8 cellular contexts compared by ENCODE assay signal in the genomic region with DNA sequence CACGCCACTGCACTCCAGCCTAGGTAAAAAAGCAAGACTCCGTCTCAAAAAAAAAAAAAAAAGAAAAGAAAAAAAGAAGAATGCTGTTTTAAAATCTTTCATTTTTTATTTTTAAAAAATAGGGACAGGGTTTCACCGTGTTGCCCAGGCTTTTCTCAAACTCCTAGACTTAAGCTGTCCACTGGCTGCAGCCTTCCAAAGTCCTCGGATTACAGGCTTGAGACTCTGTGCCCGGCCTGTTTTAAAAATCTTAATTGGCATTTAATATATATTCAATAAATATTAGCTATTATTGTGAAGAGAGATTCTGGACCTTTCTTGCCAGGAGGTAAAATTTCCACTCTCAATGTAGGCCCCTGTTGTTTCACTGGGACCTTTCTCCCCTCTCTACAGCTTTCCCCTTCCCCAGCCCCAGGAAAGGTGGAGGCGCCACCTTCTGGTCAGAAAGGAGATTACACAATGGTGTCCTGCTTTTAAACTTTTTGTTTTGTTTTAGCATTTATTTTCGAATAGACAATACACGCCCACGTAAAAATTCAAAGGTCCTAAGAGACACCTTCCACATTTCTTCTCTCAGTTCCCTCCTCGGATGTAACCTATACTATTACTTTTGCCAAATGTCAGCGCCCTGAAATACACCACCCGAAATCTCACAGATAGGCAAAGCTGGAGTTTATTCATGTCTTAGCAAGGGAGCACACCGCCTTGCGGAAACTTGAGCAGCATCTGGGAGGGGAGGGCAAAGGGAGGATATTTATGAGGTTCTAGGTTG. TPM values are rescaled to one million over a fixed set of nuclear protein-coding genes. Genes with fewer than 3 reads are reported as not detected.
DNase-seq lines count a peak whose midpoint lies in the region; ATAC-seq and TF ChIP-seq lines count a peak whose summit lies in the region.

No MANE protein-coding gene starts in this region.

- H3K27ac Mint-ChIP-seq in naive thymus-derived CD8-positive, alpha-beta T cell, result peak overlapping the region in 9 of 10 donors; percentile 47 to 95 (median 86)

- no peak for TF ChIP-seq POLR2A in esophagus squamous epithelium (IDR thresholded peaks at IDR 0.05)

- peak overlapping the region; percentile 39 to 71 (median 67); a peak in 21 of 22 replicates for H3K4me2 ChIP-seq in BLaER1 treated with 17β-estradiol and CSF1 and Interleukin-3, amounts not matched to agents 10 nM and 100 nM

- no peaks in the 10 kb centered on the region for H3K9me3 Mint-ChIP-seq in naive thymus-derived CD8-positive, alpha-beta T cell

- H3K36me3 Mint-ChIP-seq in naive thymus-derived CD8-positive, alpha-beta T cell, result no peaks in the 10 kb centered on the region

- peak overlapping the region in 6 of 11 experiments; percentile 18 to 59 (median 38); a peak in 8 of 22 replicates for H3K27ac ChIP-seq in BLaER1 treated with 17β-estradiol and CSF1 and Interleukin-3, amounts not matched to agents 10 nM and 100 nM
- peak overlapping the region in 1 of 4 donors; percentile 48 for H3K27ac ChIP-seq in esophagus squamous epithelium

- 28 to 30% methylated on average over 14 of the region's 14 CpGs for WGBS in esophagus squamous epithelium, 2 donors

- DNase-seq in GM20000 (ENCODE audit: low spot score), result peak; percentile 68
- peak; percentile 7 for DNase-seq in NCI-H526 treated with DMSO at 0.1 percent for 48 hours (lab: John Stamatoyannopoulos, UW)
- DNase-seq in activated T-cell treated with anti-CD3 and anti-CD28 coated beads for 24 hours (ENCODE audit: low read depth), result peak; percentile 20
- no peak for DNase-seq in esophagus squamous epithelium (lab: John Stamatoyannopoulos, UW)
- peak; percentile 35 to 81 (median 64) for DNase-seq in naive thymus-derived CD8-positive, alpha-beta T cell
- peak; percentile 23 for DNase-seq in stromal cell of bone marrow (ENCODE audit: low read depth)

- peak overlapping the region; percentile 82 to 96 (median 89) for H3K4me3 Mint-ChIP-seq in naive thymus-derived CD8-positive, alpha-beta T cell

- H3K36me3 ChIP-seq in BLaER1 treated with 17β-estradiol and CSF1 and Interleukin-3, amounts not matched to agents 10 nM and 100 nM, result peaks cover 0 to 7% (median 0%) of the 10 kb centered on the region in 11 experiments; a peak in 1 of 22 replicates
- no peaks in the 10 kb centered on the region for H3K36me3 ChIP-seq in esophagus squamous epithelium

- H3K27me3 Mint-ChIP-seq in naive thymus-derived CD8-positive, alpha-beta T cell, result no peaks in the 10 kb centered on the region

- peak; percentile 85 to 91 for ATAC-seq in naive thymus-derived CD8-positive, alpha-beta T cell
- no peak for ATAC-seq in HG03045 (IDR thresholded peaks at IDR 0.05; ENCODE audit: unreplicated experiment)

- intact Hi-C loops in esophagus squamous epithelium (cut with DNase I), result loop anchor here (10.0 kb wide), 1 partner anchor 206 kb away; no protein-coding TSS in a partner anchor

- no peaks in the 10 kb centered on the region for H4K20me1 ChIP-seq in BLaER1 treated with 17β-estradiol and CSF1 and Interleukin-3, amounts not matched to agents 10 nM and 100 nM

- no peaks in the 10 kb centered on the region; a peak in 1 of 20 replicates for H3K4me1 ChIP-seq in BLaER1 treated with 17β-estradiol and CSF1 and Interleukin-3, amounts not matched to agents 10 nM and 100 nM
- peaks cover 0 to 9% (median 0%) of the 10 kb centered on the region in 3 donors for H3K4me1 ChIP-seq in esophagus squamous epithelium

- H3K4me1 Mint-ChIP-seq in naive thymus-derived CD8-positive, alpha-beta T cell, result peaks cover 2 to 6% (median 4%) of the 10 kb centered on the region in 4 donors

- H3K9ac ChIP-seq in BLaER1 treated with 17β-estradiol and CSF1 and Interleukin-3, amounts not matched to agents 10 nM and 100 nM, result peak overlapping the region; percentile 41 to 79 (median 72); a peak in 21 of 22 replicates

- TF ChIP-seq CTCF in GM20000 (IDR thresholded peaks at IDR 0.05; ENCODE audit: extremely low read depth, missing control alignments), result peak; percentile 61
- peak; percentile 79 to 91 (median 86) for TF ChIP-seq CTCF in esophagus squamous epithelium (IDR thresholded peaks at IDR 0.05)

- no peaks in the 10 kb centered on the region for H3K27me3 ChIP-seq in BLaER1 treated with 17β-estradiol and CSF1 and Interleukin-3, amounts not matched to agents 10 nM and 100 nM
- H3K27me3 ChIP-seq in esophagus squamous epithelium, result no peaks in the 10 kb centered on the region

- peaks cover 0 to 17% (median 9%) of the 10 kb centered on the region in 11 experiments; a peak in 9 of 22 replicates for H3K9me3 ChIP-seq in BLaER1 treated with 17β-estradiol and CSF1 and Interleukin-3, amounts not matched to agents 10 nM and 100 nM (replicated peaks in 1 of 11)
- H3K9me3 ChIP-seq in esophagus squamous epithelium, result no peaks in the 10 kb centered on the region

- H3K4me3 ChIP-seq in BLaER1 treated with 17β-estradiol and CSF1 and Interleukin-3, amounts not matched to agents 10 nM and 100 nM, result peak overlapping the region; percentile 49 to 68 (median 52); a peak in 19 of 20 replicates
- peak overlapping the region in 3 of 4 donors; percentile 40 to 65 (median 45) for H3K4me3 ChIP-seq in esophagus squamous epithelium

- POLR2A ChIA-PET in naive thymus-derived CD8-positive, alpha-beta T cell (lab: Charles Lee), result interaction anchor here (1.3 kb wide), 1 partner anchor 61 kb away, joined by 4 read pairs; no protein-coding TSS in a partner anchor

RNA-seq across cellular contexts. Expression of gene PHC1, which starts 23.8 kb away (rescaled TPM):
- 10 to 100 TPM; 10.1 to 21.7 (median 18.6) TPM for total RNA-seq in esophagus squamous epithelium
- total RNA-seq in naive thymus-derived CD8-positive, alpha-beta T cell, result 10 to 100 TPM; 36.3 to 39.2 TPM
- 10 to 100 TPM; 12.3 to 20.3 (median 15.7) TPM for polyA plus RNA-seq in naive thymus-derived CD8-positive, alpha-beta T cell

RNA-seq across cellular contexts. Expression of gene M6PR, which starts 58.9 kb away (rescaled TPM):
- 100 to 1,000 TPM in 2 of 4 donors, 10 to 100 TPM in 2; 60.1 to 120 (median 108) TPM for total RNA-seq in esophagus squamous epithelium
- total RNA-seq in naive thymus-derived CD8-positive, alpha-beta T cell, result 100 to 1,000 TPM; 173 to 175 TPM
- polyA plus RNA-seq in naive thymus-derived CD8-positive, alpha-beta T cell, result 100 to 1,000 TPM; 228 to 260 (median 238) TPM
